ENCODE assay signal across 21 cellular contexts in the genomic region with DNA sequence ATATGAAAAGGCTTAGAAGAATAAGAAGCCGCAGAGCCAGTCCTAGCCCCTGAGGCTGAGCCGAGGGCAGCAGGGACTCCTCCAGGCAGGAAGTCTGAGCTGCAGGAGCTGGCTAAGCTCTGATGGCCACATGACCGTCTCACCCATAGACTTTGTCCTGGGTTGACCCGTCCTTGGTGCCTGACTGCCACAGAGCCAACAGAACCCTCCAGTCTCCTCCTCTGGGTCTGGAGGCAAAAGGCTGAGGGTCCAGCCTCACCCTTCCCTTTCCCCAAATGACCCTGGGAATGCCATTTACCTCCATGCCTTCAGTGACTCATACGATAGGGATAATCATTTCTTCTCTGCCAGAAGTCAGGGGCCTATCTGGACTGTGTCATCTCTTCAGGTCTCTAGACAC. TPM values are rescaled to one million over a fixed set of nuclear protein-coding genes. Genes with fewer than 3 reads are reported as not detected.
"Had no signal": no experiment of that assay in that cellular context is flagged by ENCODE, and none has a peak within 500 bp of the region (broad histone marks: within the 10 kb centered on the region; RNA-seq: fewer than 3 reads in every experiment).

No MANE protein-coding gene starts in this region.

- H3K27ac ChIP-seq: brain microvascular endothelial cell, esophagus squamous epithelium, lower lobe of right lung, neural progenitor cell, pancreas, skin epidermis, tibial nerve had no signal

- H3K36me3 ChIP-seq: brain microvascular endothelial cell, esophagus squamous epithelium, lower lobe of right lung, neural progenitor cell, pancreas, tibial nerve had no signal

- H3K4me1 ChIP-seq: esophagus squamous epithelium, lower lobe of right lung, neural progenitor cell, pancreas, tibial nerve had no signal

- ATAC-seq: lower lobe of right lung had no signal

- H2AFZ ChIP-seq: neural progenitor cell had no signal

- H3K9ac ChIP-seq: neural progenitor cell had no signal

- DNase-seq: activated B cell treated with CpG ODN at 0.5 μM for 24 hours; activated CD4-positive, alpha-beta T cell treated with anti-CD3 and anti-CD28 coated beads for 48 hours; activated CD8-positive, alpha-beta memory T cell treated with anti-CD3 and anti-CD28 coated beads, Interleukin-2, amount 50 U/mL, for 48 hours; activated gamma-delta T cell treated with Interleukin-2 at 50 U/mL for 16 hours; activated naive CD8-positive, alpha-beta T cell treated with anti-CD3 and anti-CD28 coated beads, Interleukin-2, amount 10 ng/mL, durations not matched to agents 7 days and 5 days; brain microvascular endothelial cell; effector CD8-positive, alpha-beta T cell; esophagus squamous epithelium; foreskin fibroblast; lower lobe of right lung; naive B cell; stimulated activated CD4-positive, alpha-beta T cell treated with anti-CD3 and anti-CD28 coated beads, Interleukin-4, amount 100 ng/mL, for 4 hours; stimulated activated CD8-positive, alpha-beta memory T cell treated with anti-CD3 and anti-CD28 coated beads, Interleukin-4, amount 100 ng/mL, for 48 hours; stimulated activated naive CD4-positive, alpha-beta T cell treated with Interleukin-2 at 50 U/mL for 16 hours had no signal

- H3K4me2 ChIP-seq: neural progenitor cell had no signal

- H3K4me1 Mint-ChIP-seq: activated B cell treated with CpG ODN at 0.5 μM for 24 hours; activated naive CD8-positive, alpha-beta T cell treated with anti-CD3 and anti-CD28 coated beads, Interleukin-2, amount 10 ng/mL, durations not matched to agents 7 days and 5 days; naive B cell; neural progenitor cell had no signal

- H3K27ac Mint-ChIP-seq: activated B cell treated with CpG ODN at 0.5 μM for 24 hours; activated naive CD8-positive, alpha-beta T cell treated with anti-CD3 and anti-CD28 coated beads, Interleukin-2, amount 10 ng/mL, durations not matched to agents 7 days and 5 days; naive B cell; neural progenitor cell had no signal

- H3K4me3 Mint-ChIP-seq: activated B cell treated with CpG ODN at 0.5 μM for 24 hours; activated naive CD8-positive, alpha-beta T cell treated with anti-CD3 and anti-CD28 coated beads, Interleukin-2, amount 10 ng/mL, durations not matched to agents 7 days and 5 days; naive B cell; neural progenitor cell had no signal

- H3K27me3 ChIP-seq: neural progenitor cell, pancreas, tibial nerve had no signal

- H3K9me3 ChIP-seq: esophagus squamous epithelium, lower lobe of right lung, pancreas, tibial nerve had no signal

- H3K4me3 ChIP-seq: esophagus squamous epithelium, lower lobe of right lung, neural progenitor cell, pancreas, skin epidermis, tibial nerve had no signal

- H3K9me3 Mint-ChIP-seq: activated B cell treated with CpG ODN at 0.5 μM for 24 hours; activated naive CD8-positive, alpha-beta T cell treated with anti-CD3 and anti-CD28 coated beads, Interleukin-2, amount 10 ng/mL, durations not matched to agents 7 days and 5 days; naive B cell; neural progenitor cell had no signal

- H3K36me3 Mint-ChIP-seq: activated naive CD8-positive, alpha-beta T cell treated with anti-CD3 and anti-CD28 coated beads, Interleukin-2, amount 10 ng/mL, durations not matched to agents 7 days and 5 days; naive B cell; neural progenitor cell had no signal

RNA-seq across cellular contexts. Expression of gene KRT71, which starts 1.5 kb away (rescaled TPM):
- total RNA-seq: activated B cell treated with CpG ODN at 0.5 μM for 24 hours; activated naive CD8-positive, alpha-beta T cell treated with anti-CD3 and anti-CD28 coated beads, Interleukin-2, amount 10 ng/mL, durations not matched to agents 7 days and 5 days; endothelial cell of umbilical vein; esophagus squamous epithelium; lower lobe of right lung; pancreas; renal cortical epithelial cell; T-helper 2 cell treated with Interferon-gamma antibody and Interleukin-4, amounts not matched to agents 100 ng/mL and 5 ng/mL, for 36 hours; tibial nerve had no signal

RNA-seq across cellular contexts. Expression of gene KRT74, which starts 22.2 kb away (rescaled TPM):
- total RNA-seq: activated B cell treated with CpG ODN at 0.5 μM for 24 hours; activated naive CD8-positive, alpha-beta T cell treated with anti-CD3 and anti-CD28 coated beads, Interleukin-2, amount 10 ng/mL, durations not matched to agents 7 days and 5 days; endothelial cell of umbilical vein; lower lobe of right lung; pancreas; renal cortical epithelial cell; T-helper 2 cell treated with Interferon-gamma antibody and Interleukin-4, amounts not matched to agents 100 ng/mL and 5 ng/mL, for 36 hours; tibial nerve had no signal

RNA-seq across cellular contexts. Expression of gene KRT5, which starts 31.3 kb away (rescaled TPM):
- total RNA-seq: activated B cell treated with CpG ODN at 0.5 μM for 24 hours; activated naive CD8-positive, alpha-beta T cell treated with anti-CD3 and anti-CD28 coated beads, Interleukin-2, amount 10 ng/mL, durations not matched to agents 7 days and 5 days; T-helper 2 cell treated with Interferon-gamma antibody and Interleukin-4, amounts not matched to agents 100 ng/mL and 5 ng/mL, for 36 hours had no signal

RNA-seq across cellular contexts. Expression of gene KRT72, which starts 49.8 kb away (rescaled TPM):
- total RNA-seq: activated B cell treated with CpG ODN at 0.5 μM for 24 hours, endothelial cell of umbilical vein, esophagus squamous epithelium, lower lobe of right lung, renal cortical epithelial cell, tibial nerve had no signal

RNA-seq across cellular contexts. Expression of gene KRT6A, which starts 58.4 kb away (rescaled TPM):
- total RNA-seq: activated B cell treated with CpG ODN at 0.5 μM for 24 hours; activated naive CD8-positive, alpha-beta T cell treated with anti-CD3 and anti-CD28 coated beads, Interleukin-2, amount 10 ng/mL, durations not matched to agents 7 days and 5 days; T-helper 2 cell treated with Interferon-gamma antibody and Interleukin-4, amounts not matched to agents 100 ng/mL and 5 ng/mL, for 36 hours had no signal
